In genomic region chr11:66317322-66317765, GRCh38 we compare ENCODE assay signal across 10 cellular contexts. TPM values are rescaled to one million over a fixed set of nuclear protein-coding genes. Genes with fewer than 3 reads are reported as not detected.
A peak's percentile ranks its signal among the peaks of the same experiment; 100 is the strongest.
DNase-seq lines count a peak whose midpoint lies in the region; ATAC-seq and TF ChIP-seq lines count a peak whose summit lies in the region.
"Had no signal": no experiment of that assay in that cellular context is flagged by ENCODE, and none has a peak within 500 bp of the region (broad histone marks: within the 10 kb centered on the region; RNA-seq: fewer than 3 reads in every experiment).

No MANE protein-coding gene starts in this region.

- intact Hi-C loops in natural killer cell (cut with micrococcal nuclease) (no loop called here), mucosa of descending colon (cut with DNase I, micrococcal nuclease) (loop anchor here in 1 of 2 donors (10.0 kb wide), 1 partner anchor 67 kb away; no protein-coding TSS in a partner anchor)

- peak overlapping the region; percentile 52 for H3K4me3 Mint-ChIP-seq in natural killer cell

- no peak for TF ChIP-seq CTCF in coronary artery (IDR thresholded peaks at IDR 0.05)
- no peak for TF ChIP-seq CTCF in natural killer cell (IDR thresholded peaks at IDR 0.05)
- TF ChIP-seq CTCF in mucosa of descending colon (IDR thresholded peaks at IDR 0.05) = no peak

- peaks cover 24 to 28% of the 10 kb centered on the region in 2 donors for H3K27me3 Mint-ChIP-seq in natural killer cell (ENCODE audit: low read depth in 2 of 2)

- peak; percentile 81 for DNase-seq in AG20443 (ENCODE audit: low spot score)
- DNase-seq in NCI-H1694 (lab: John Stamatoyannopoulos, UW) = peak; percentile 34
- DNase-seq in coronary artery (ENCODE audit: low spot score) = no peak
- no peak for DNase-seq in natural killer cell
- DNase-seq in NCI-H446 (lab: John Stamatoyannopoulos, UW) = no peak
- DNase-seq in mucosa of descending colon = no peak

- no peaks in the 10 kb centered on the region for H3K9me3 ChIP-seq in mucosa of descending colon

- ATAC-seq in natural killer cell = no peak
- no peak for ATAC-seq in HG03108 (IDR thresholded peaks at IDR 0.05; ENCODE audit: unreplicated experiment)
- no peak for ATAC-seq in mucosa of descending colon
- ATAC-seq in HG03432 (IDR thresholded peaks at IDR 0.05; ENCODE audit: unreplicated experiment) = no peak

- peaks cover 9 to 33% of the 10 kb centered on the region in 2 donors for H3K4me1 Mint-ChIP-seq in natural killer cell

- no peaks in the 10 kb centered on the region for H3K36me3 ChIP-seq in mucosa of descending colon (ENCODE audit: low read depth)

- peak overlapping the region; percentile 55 to 87 for H3K27ac ChIP-seq in coronary artery
- H3K27ac ChIP-seq: VCaP had no signal

- peak overlapping the region; percentile 36 to 53 for H3K27ac Mint-ChIP-seq in natural killer cell

- H3K4me1 ChIP-seq in mucosa of descending colon (ENCODE audit: low read depth) = peaks cover 12% of the 10 kb centered on the region

- H3K4me3 ChIP-seq in coronary artery = peak overlapping the region; percentile 83
- no peak overlapping the region for H3K4me3 ChIP-seq in mucosa of descending colon

- no peaks in the 10 kb centered on the region for H3K9me3 Mint-ChIP-seq in natural killer cell

- no peaks in the 10 kb centered on the region for H3K36me3 Mint-ChIP-seq in natural killer cell

RNA-seq across cellular contexts. Expression of gene CD248, which starts 0.5 kb away (rescaled TPM):
- total RNA-seq in natural killer cell = under 1 TPM; 0.23 to 0.40 (median 0.32) TPM
- 10 to 100 TPM in 2 of 3 donors, 1 to 10 TPM in 1; 4.5 to 37.7 (median 28.5) TPM for total RNA-seq in mucosa of descending colon
- total RNA-seq: pulmonary artery endothelial cell had no signal

RNA-seq across cellular contexts. Expression of gene RIN1, which starts 18.9 kb away (rescaled TPM):
- total RNA-seq in natural killer cell = 1 to 10 TPM; 1.3 to 7.9 (median 2.5) TPM
- total RNA-seq in mucosa of descending colon = 10 to 100 TPM in 1 of 3 donors, 1 to 10 TPM in 2; 5.2 to 12.7 (median 9.5) TPM

RNA-seq across cellular contexts. Expression of gene TMEM151A, which starts 25.6 kb away (rescaled TPM):
- total RNA-seq in natural killer cell = not detected
- total RNA-seq in mucosa of descending colon = under 1 TPM; 0.17 to 0.38 (median 0.27) TPM
- total RNA-seq: pulmonary artery endothelial cell had no signal

RNA-seq across cellular contexts. Expression of gene BRMS1, which starts 27.6 kb away (rescaled TPM):
- total RNA-seq in natural killer cell (10 to 100 TPM; 48.1 to 55.6 (median 48.2) TPM), mucosa of descending colon (10 to 100 TPM; 35.9 to 47.6 (median 39.3) TPM)

RNA-seq across cellular contexts. Expression of gene YIF1A, which starts 28.4 kb away (rescaled TPM):
- total RNA-seq in natural killer cell (10 to 100 TPM; 21.9 to 28.5 (median 23.6) TPM), mucosa of descending colon (10 to 100 TPM; 66.1 to 93.5 (median 77.9) TPM)

Comparison
In these comparisons a context has a peak if more than half of its experiments do, and no peak if none do; other contexts are left out.
1. DNase-seq: peak in AG20443 (single experiment) and NCI-H1694 (single experiment); none in coronary artery (single experiment), natural killer cell (single experiment), NCI-H446 (0 of 2) and mucosa of descending colon (0 of 3).